Comparison of ENCODE assay signal across 8 cellular contexts in genomic region chr2:43605079-43605655, GRCh38. TPM values are rescaled to one million over a fixed set of nuclear protein-coding genes. Genes with fewer than 3 reads are reported as not detected.
DNase-seq lines count a peak whose midpoint lies in the region; ATAC-seq, FAIRE-seq and TF ChIP-seq lines count a peak whose summit lies in the region.

No MANE protein-coding gene starts in this region.

- H3K27ac Mint-ChIP-seq in immature natural killer cell, result no peak overlapping the region

- peak in 3 of 4 donors; percentile 67 to 79 (median 71) for ATAC-seq in pancreas

- no peak for TF ChIP-seq POLR2A in spleen (IDR thresholded peaks at IDR 0.05)

- H3K27me3 ChIP-seq in WERI-Rb-1 (ENCODE audit: insufficient read depth, low read depth, severe bottlenecking) (no peaks in the 10 kb centered on the region), pancreas (no peaks in the 10 kb centered on the region), spleen (replicated peaks in 1 of 7) (no peaks in the 10 kb centered on the region)

- H3K36me3 ChIP-seq in WERI-Rb-1, result no peaks in the 10 kb centered on the region
- H3K36me3 ChIP-seq in pancreas, result no peaks in the 10 kb centered on the region
- H3K36me3 ChIP-seq in spleen, result no peaks in the 10 kb centered on the region

- H3K9me3 ChIP-seq in WERI-Rb-1 (ENCODE audit: severe bottlenecking) (no peaks in the 10 kb centered on the region), pancreas (no peaks in the 10 kb centered on the region), spleen (no peaks in the 10 kb centered on the region)

- H3K4me1 ChIP-seq in pancreas, result no peaks in the 10 kb centered on the region
- H3K4me1 ChIP-seq in spleen, result peaks cover 0 to 5% (median 0%) of the 10 kb centered on the region in 6 donors

- WGBS in pancreas, 2 donors, result 16 to 17% methylated on average over 2 of the region's 2 CpGs
- 7 to 26% (median 18%) methylated on average over 2 of the region's 2 CpGs for WGBS in spleen, 5 donors

- no peaks in the 10 kb centered on the region for H3K4me1 Mint-ChIP-seq in immature natural killer cell

- no peak for FAIRE-seq in pancreas (lab: Jason Lieb, UNC)

- H3K27ac ChIP-seq in 22Rv1 (no peak overlapping the region), WERI-Rb-1 (no peak overlapping the region), pancreas (no peak overlapping the region), spleen (no peak overlapping the region)

- TF ChIP-seq CTCF in 22Rv1 (IDR thresholded peaks at IDR 0.05), result peak; percentile 64
- peak; percentile 65 for TF ChIP-seq CTCF in WERI-Rb-1 (IDR thresholded peaks at IDR 0.05; ENCODE audit: low read depth, low read length)
- peak; percentile 71 for TF ChIP-seq CTCF in fibroblast of pulmonary artery (IDR thresholded peaks at IDR 0.05; ENCODE audit: low read length, missing control alignments)
- TF ChIP-seq CTCF in pancreas (IDR thresholded peaks at IDR 0.05), result no peak
- TF ChIP-seq CTCF in spleen (IDR thresholded peaks at IDR 0.05 in 8 of 11, conservative IDR thresholded peaks at IDR 0.05 in 3 of 11), result peak in 5 of 11 experiments; percentile 9 to 39 (median 17)

- intact Hi-C loops in pancreas (cut with DNase I) (no loop called here), spleen (cut with DNase I; ENCODE audit: low total_unique reads) (loop anchor here (10.0 kb wide), 1 partner anchor 780 kb away; no protein-coding TSS in a partner anchor)

- H3K9me3 Mint-ChIP-seq in immature natural killer cell, result no peaks in the 10 kb centered on the region

- H3K36me3 Mint-ChIP-seq in immature natural killer cell, result no peaks in the 10 kb centered on the region

- no peak overlapping the region for H3K4me3 Mint-ChIP-seq in immature natural killer cell

- H3K4me3 ChIP-seq in WERI-Rb-1 (ENCODE audit: low read depth, low read length) (no peak overlapping the region), fibroblast of pulmonary artery (replicated peaks; ENCODE audit: low read depth, low read length) (no peak overlapping the region), pancreas (no peak overlapping the region), spleen (no peak overlapping the region)

- DNase-seq in G401 (ENCODE audit: low spot score) (peak; percentile 37), NCI-H1694 (lab: John Stamatoyannopoulos, UW) (peak; percentile 31), WERI-Rb-1 (peak; percentile 69), fibroblast of pulmonary artery (ENCODE audit: low read depth) (peak; percentile 72), pancreas (no peak), immature natural killer cell (no peak), spleen (no peak)

- in situ Hi-C loops in G401 (cut with HindIII; ENCODE audit: low sequenced_read_pairs), result no loop called here

- peaks cover under 1 to 5% (median 1%) of the 10 kb centered on the region in 3 donors for H3K27me3 Mint-ChIP-seq in immature natural killer cell (ENCODE audit: low read depth in 3 of 3)

RNA-seq across cellular contexts. Expression of gene THADA, which starts 9.3 kb away (rescaled TPM):
- total RNA-seq in G401 (2014; rRNA removed; shearing (Covaris generic)), result 35.9 and 39.6 TPM in 2 replicates
- total RNA-seq in pancreas (10 to 100 TPM; 15.9 to 25.1 (median 19.1) TPM), spleen (10 to 100 TPM; 37.0 to 51.3 (median 43.5) TPM)
- polyA plus RNA-seq in pancreas (10 to 100 TPM in 1 of 2 donors, 1 to 10 TPM in 1; 9.4 to 13.3 TPM), immature natural killer cell (10 to 100 TPM in 1 of 3 donors, 1 to 10 TPM in 2; 4.2 to 16.2 (median 8.9) TPM), spleen (10 to 100 TPM; 14.2 to 16.2 (median 15.5) TPM)

RNA-seq across cellular contexts. Expression of gene PLEKHH2, which starts 31.9 kb away (rescaled TPM):
- total RNA-seq in G401 (2014; rRNA removed; shearing (Covaris generic)), result 1.2 and 2.1 TPM in 2 replicates
- 1 to 10 TPM; 1.6 to 5.3 (median 3.6) TPM for total RNA-seq in pancreas
- 1 to 10 TPM; 2.7 to 3.2 TPM for polyA plus RNA-seq in pancreas
- polyA plus RNA-seq in immature natural killer cell, result not detected
- 10 to 100 TPM; 12.3 to 21.9 (median 17.3) TPM for total RNA-seq in spleen
- polyA plus RNA-seq in spleen, result 1 to 10 TPM in 2 of 3 donors, under 1 TPM in 1; 0.91 to 2.3 (median 1.3) TPM

Comparison
In these comparisons a context has a peak if more than half of its experiments do, and no peak if none do; other contexts are left out.
1. CTCF ChIP-seq: peak in 22Rv1 (single experiment), WERI-Rb-1 (single experiment) and fibroblast of pulmonary artery (single experiment); none in pancreas (0 of 4).
2. DNase-seq: peak in G401 (single experiment), NCI-H1694 (single experiment), WERI-Rb-1 (single experiment) and fibroblast of pulmonary artery (single experiment); none in pancreas (0 of 6), immature natural killer cell (0 of 3) and spleen (single experiment).